1 cellular context compared by ENCODE assay signal in the genomic region with DNA sequence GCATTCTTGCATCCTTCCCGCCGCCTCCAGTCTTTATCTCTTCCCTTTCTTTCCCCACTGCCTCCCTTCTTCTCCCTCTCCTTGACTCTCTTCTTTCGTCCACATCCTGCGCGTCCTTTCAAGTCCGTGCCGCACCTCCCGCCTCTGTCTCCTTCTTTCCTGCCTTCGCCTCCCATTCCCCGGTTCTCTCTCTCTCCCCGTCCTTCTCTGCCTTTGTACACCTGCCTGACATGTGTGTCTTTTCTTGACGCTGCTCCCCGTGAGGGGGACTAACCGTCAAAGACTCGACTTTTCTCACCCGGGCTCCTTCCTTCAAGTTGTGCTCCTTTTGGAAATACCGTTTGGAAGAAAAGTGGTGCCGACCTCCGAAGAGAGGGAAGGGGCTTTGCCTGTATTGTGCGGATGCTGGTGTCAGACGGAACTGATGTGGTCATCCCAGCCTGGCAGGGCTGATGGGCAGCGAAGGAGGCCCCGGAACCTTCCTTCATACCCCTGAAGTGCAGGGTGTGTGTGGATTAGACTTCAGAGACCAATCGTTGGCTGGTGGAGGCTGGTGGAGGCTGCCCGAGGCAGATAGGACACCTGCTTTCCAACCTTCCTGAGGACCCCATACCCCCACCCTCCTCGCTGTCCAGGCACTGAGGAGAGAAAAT.
TF ChIP-seq lines count a peak whose summit lies in the region.

No MANE protein-coding gene starts in this region.

TF ChIP-seq in H1, 55 proteins besides CTCF, POLR2A, EP300 and RAD21 (continued from another document):
- TF ChIP-seq RNF2 (IDR thresholded peaks at IDR 0.05; ENCODE audit: borderline replicate concordance, low read depth, low read length, missing control alignments, poor library complexity, severe bottlenecking) = peak; percentile 75
- no peak for TF ChIP-seq RXRA (IDR thresholded peaks at IDR 0.05; ENCODE audit: insufficient read depth, low read depth, low read length)
- peak in 1 of 2 experiments; percentile 65; a peak in 1 of 4 replicates for TF ChIP-seq SIN3A (conservative IDR thresholded peaks at IDR 0.05 in 1 of 2, IDR thresholded peaks at IDR 0.05 in 1 of 2; ENCODE audit: low read depth in 1 of 2, low read length in 2 of 2)
- TF ChIP-seq POLR2AphosphoS5 (IDR thresholded peaks at IDR 0.05; ENCODE audit: low read depth, low read length) = no peak
- TF ChIP-seq SRF (IDR thresholded peaks at IDR 0.05; ENCODE audit: low read depth, low read length) = no peak
- TF ChIP-seq CHD1 (IDR thresholded peaks at IDR 0.05; ENCODE audit: low read depth, low read length) = no peak
- no peak for TF ChIP-seq RBBP5 (IDR thresholded peaks at IDR 0.05; ENCODE audit: borderline replicate concordance, low read depth, low read length)
- no peak for TF ChIP-seq POU5F1 (IDR thresholded peaks at IDR 0.05; ENCODE audit: low read depth, low read length)
- no peak; the same call in 1 of the 2 replicates for TF ChIP-seq PHF8 (conservative IDR thresholded peaks at IDR 0.05; ENCODE audit: low read depth, low read length)
- TF ChIP-seq, protein P1, sequence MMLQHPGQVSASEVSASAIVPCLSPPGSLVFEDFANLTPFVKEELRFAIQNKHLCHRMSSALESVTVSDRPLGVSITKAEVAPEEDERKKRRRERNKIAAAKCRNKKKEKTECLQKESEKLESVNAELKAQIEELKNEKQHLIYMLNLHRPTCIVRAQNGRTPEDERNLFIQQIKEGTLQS (IDR thresholded peaks at IDR 0.05; ENCODE audit: insufficient read depth, low read depth, low read length) = no peak
- peak; percentile 33; the same call in 1 of the 2 replicates for TF ChIP-seq SUZ12 (IDR thresholded peaks at IDR 0.05; ENCODE audit: low read length)
- TF ChIP-seq, protein P2, sequence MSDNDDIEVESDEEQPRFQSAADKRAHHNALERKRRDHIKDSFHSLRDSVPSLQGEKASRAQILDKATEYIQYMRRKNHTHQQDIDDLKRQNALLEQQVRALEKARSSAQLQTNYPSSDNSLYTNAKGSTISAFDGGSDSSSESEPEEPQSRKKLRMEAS (IDR thresholded peaks at IDR 0.05) = peak; percentile 50
- TF ChIP-seq EZH2 (IDR thresholded peaks at IDR 0.05; ENCODE audit: low read depth, low read length, severe bottlenecking) = peak; percentile 46
- no peak for TF ChIP-seq KDM4A (IDR thresholded peaks at IDR 0.05; ENCODE audit: low read depth, low read length, severe bottlenecking)
- TF ChIP-seq, protein P3, sequence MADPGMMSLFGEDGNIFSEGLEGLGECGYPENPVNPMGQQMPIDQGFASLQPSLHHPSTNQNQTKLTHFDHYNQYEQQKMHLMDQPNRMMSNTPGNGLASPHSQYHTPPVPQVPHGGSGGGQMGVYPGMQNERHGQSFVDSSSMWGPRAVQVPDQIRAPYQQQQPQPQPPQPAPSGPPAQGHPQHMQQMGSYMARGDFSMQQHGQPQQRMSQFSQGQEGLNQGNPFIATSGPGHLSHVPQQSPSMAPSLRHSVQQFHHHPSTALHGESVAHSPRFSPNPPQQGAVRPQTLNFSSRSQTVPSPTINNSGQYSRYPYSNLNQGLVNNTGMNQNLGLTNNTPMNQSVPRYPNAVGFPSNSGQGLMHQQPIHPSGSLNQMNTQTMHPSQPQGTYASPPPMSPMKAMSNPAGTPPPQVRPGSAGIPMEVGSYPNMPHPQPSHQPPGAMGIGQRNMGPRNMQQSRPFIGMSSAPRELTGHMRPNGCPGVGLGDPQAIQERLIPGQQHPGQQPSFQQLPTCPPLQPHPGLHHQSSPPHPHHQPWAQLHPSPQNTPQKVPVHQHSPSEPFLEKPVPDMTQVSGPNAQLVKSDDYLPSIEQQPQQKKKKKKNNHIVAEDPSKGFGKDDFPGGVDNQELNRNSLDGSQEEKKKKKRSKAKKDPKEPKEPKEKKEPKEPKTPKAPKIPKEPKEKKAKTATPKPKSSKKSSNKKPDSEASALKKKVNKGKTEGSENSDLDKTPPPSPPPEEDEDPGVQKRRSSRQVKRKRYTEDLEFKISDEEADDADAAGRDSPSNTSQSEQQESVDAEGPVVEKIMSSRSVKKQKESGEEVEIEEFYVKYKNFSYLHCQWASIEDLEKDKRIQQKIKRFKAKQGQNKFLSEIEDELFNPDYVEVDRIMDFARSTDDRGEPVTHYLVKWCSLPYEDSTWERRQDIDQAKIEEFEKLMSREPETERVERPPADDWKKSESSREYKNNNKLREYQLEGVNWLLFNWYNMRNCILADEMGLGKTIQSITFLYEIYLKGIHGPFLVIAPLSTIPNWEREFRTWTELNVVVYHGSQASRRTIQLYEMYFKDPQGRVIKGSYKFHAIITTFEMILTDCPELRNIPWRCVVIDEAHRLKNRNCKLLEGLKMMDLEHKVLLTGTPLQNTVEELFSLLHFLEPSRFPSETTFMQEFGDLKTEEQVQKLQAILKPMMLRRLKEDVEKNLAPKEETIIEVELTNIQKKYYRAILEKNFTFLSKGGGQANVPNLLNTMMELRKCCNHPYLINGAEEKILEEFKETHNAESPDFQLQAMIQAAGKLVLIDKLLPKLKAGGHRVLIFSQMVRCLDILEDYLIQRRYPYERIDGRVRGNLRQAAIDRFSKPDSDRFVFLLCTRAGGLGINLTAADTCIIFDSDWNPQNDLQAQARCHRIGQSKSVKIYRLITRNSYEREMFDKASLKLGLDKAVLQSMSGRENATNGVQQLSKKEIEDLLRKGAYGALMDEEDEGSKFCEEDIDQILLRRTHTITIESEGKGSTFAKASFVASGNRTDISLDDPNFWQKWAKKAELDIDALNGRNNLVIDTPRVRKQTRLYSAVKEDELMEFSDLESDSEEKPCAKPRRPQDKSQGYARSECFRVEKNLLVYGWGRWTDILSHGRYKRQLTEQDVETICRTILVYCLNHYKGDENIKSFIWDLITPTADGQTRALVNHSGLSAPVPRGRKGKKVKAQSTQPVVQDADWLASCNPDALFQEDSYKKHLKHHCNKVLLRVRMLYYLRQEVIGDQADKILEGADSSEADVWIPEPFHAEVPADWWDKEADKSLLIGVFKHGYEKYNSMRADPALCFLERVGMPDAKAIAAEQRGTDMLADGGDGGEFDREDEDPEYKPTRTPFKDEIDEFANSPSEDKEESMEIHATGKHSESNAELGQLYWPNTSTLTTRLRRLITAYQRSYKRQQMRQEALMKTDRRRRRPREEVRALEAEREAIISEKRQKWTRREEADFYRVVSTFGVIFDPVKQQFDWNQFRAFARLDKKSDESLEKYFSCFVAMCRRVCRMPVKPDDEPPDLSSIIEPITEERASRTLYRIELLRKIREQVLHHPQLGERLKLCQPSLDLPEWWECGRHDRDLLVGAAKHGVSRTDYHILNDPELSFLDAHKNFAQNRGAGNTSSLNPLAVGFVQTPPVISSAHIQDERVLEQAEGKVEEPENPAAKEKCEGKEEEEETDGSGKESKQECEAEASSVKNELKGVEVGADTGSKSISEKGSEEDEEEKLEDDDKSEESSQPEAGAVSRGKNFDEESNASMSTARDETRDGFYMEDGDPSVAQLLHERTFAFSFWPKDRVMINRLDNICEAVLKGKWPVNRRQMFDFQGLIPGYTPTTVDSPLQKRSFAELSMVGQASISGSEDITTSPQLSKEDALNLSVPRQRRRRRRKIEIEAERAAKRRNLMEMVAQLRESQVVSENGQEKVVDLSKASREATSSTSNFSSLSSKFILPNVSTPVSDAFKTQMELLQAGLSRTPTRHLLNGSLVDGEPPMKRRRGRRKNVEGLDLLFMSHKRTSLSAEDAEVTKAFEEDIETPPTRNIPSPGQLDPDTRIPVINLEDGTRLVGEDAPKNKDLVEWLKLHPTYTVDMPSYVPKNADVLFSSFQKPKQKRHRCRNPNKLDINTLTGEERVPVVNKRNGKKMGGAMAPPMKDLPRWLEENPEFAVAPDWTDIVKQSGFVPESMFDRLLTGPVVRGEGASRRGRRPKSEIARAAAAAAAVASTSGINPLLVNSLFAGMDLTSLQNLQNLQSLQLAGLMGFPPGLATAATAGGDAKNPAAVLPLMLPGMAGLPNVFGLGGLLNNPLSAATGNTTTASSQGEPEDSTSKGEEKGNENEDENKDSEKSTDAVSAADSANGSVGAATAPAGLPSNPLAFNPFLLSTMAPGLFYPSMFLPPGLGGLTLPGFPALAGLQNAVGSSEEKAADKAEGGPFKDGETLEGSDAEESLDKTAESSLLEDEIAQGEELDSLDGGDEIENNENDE (IDR thresholded peaks at IDR 0.05; ENCODE audit: insufficient replicate concordance, low read length) = no peak
- no peak for TF ChIP-seq SP2 (IDR thresholded peaks at IDR 0.05; ENCODE audit: low read length)
- no peak for TF ChIP-seq TAF7 (optimal IDR thresholded peaks at IDR 0.05; ENCODE audit: borderline replicate concordance, low read depth, low read length)
- TF ChIP-seq, protein P4, sequence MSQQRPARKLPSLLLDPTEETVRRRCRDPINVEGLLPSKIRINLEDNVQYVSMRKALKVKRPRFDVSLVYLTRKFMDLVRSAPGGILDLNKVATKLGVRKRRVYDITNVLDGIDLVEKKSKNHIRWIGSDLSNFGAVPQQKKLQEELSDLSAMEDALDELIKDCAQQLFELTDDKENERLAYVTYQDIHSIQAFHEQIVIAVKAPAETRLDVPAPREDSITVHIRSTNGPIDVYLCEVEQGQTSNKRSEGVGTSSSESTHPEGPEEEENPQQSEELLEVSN (IDR thresholded peaks at IDR 0.05) = peak; percentile 48; the same call in 1 of the 2 replicates
- TF ChIP-seq HDAC6 (IDR thresholded peaks at IDR 0.05; ENCODE audit: low read depth, low read length) = no peak
- TF ChIP-seq SAP30 (IDR thresholded peaks at IDR 0.05; ENCODE audit: insufficient read depth, insufficient replicate concordance, low read length) = no peak
